ENCODE assay signal across 8 cellular contexts in the genomic region with DNA sequence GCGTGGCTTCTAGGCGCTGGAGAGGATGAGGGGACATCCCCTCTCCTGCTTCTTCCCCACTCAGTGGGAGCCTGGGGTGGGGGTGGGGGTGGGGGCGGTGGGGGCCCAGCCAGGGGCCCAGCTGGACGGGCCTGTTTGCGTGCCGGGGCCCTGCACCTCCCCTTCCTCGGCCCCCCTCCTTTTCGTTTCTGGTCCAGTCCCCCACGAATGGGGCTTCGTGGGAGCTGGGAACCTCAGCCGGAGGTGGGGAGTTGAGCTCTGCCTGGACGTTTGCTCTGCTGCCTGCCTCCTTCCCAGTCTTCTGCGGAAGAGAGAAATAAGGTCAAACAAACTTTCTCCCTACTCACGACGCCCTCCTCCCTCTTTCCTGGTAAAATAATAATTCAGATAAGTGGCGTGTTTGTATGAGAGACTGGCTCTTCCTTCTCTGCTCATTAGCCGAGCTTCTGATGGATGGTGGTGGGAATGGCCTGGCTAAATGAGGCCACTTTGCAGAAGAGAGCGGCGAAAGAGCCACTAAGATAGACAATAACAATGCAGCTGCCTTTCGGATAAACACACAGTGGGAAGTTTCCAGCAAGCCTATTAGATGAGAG. TPM values are rescaled to one million over a fixed set of nuclear protein-coding genes. Genes with fewer than 3 reads are reported as not detected.
DNase-seq lines count a peak whose midpoint lies in the region; ATAC-seq and TF ChIP-seq lines count a peak whose summit lies in the region.

No MANE protein-coding gene starts in this region.

- H3K27ac Mint-ChIP-seq in activated naive CD4-positive, alpha-beta T cell treated with anti-CD3 and anti-CD28 coated beads for 36 hours = peak overlapping the region; percentile 90

- no peaks in the 10 kb centered on the region for H3K27me3 Mint-ChIP-seq in activated naive CD4-positive, alpha-beta T cell treated with anti-CD3 and anti-CD28 coated beads for 36 hours (ENCODE audit: low read depth)

- H3K4me1 Mint-ChIP-seq in activated naive CD4-positive, alpha-beta T cell treated with anti-CD3 and anti-CD28 coated beads for 36 hours (ENCODE audit: low read depth) = peaks cover 26% of the 10 kb centered on the region

- intact Hi-C loops in activated naive CD4-positive, alpha-beta T cell treated with anti-CD3 and anti-CD28 coated beads for 36 hours (cut with micrococcal nuclease) = loop anchor here (2.0 kb wide), 2 partner anchors 94 to 208 kb away; partner anchors contain the start of gene COX7A2L
- intact Hi-C loops in posterior vena cava (cut with DNase I) = no loop called here

- no peaks in the 10 kb centered on the region for H3K9me3 Mint-ChIP-seq in activated naive CD4-positive, alpha-beta T cell treated with anti-CD3 and anti-CD28 coated beads for 36 hours

- H3K36me3 Mint-ChIP-seq in activated naive CD4-positive, alpha-beta T cell treated with anti-CD3 and anti-CD28 coated beads for 36 hours (ENCODE audit: low read depth) = peaks cover 13% of the 10 kb centered on the region

- ATAC-seq in GM19438 (IDR thresholded peaks at IDR 0.05; ENCODE audit: low read depth, unreplicated experiment) = peak; percentile 2
- peak; percentile 55 for ATAC-seq in omental fat pad (ENCODE audit: low FRiP score)

- CTCF ChIA-PET in activated naive CD4-positive, alpha-beta T cell treated with anti-CD3 and anti-CD28 coated beads for 36 hours (lab: Charles Lee) = no interaction called here

- DNase-seq in C1 segment of cervical spinal cord (lab: John Stamatoyannopoulos, UW) = peak in 10 of 14 donors; percentile 11 to 58 (median 41)
- DNase-seq in NCI-H2029 treated with DMSO at 0.1 percent for 48 hours (lab: John Stamatoyannopoulos, UW) = peak; percentile 7
- DNase-seq in activated naive CD4-positive, alpha-beta T cell treated with anti-CD3 and anti-CD28 coated beads for 36 hours = peak; percentile 20
- DNase-seq in glomerular visceral epithelial cell (ENCODE audit: extremely low spot score) = peak; percentile 31
- no peak for DNase-seq in omental fat pad (ENCODE audit: low spot score)
- no peak for DNase-seq in KG1 (lab: John Stamatoyannopoulos, UW)
- DNase-seq in posterior vena cava (ENCODE audit: low spot score) = no peak

- TF ChIP-seq CTCF in omental fat pad (IDR thresholded peaks at IDR 0.05) = no peak

- H3K4me3 Mint-ChIP-seq in activated naive CD4-positive, alpha-beta T cell treated with anti-CD3 and anti-CD28 coated beads for 36 hours = peak overlapping the region; percentile 88

RNA-seq across cellular contexts. Expression of gene MTA3, which starts 0.8 kb away (rescaled TPM):
- 10 to 100 TPM; 31.9 to 38.0 TPM for total RNA-seq in activated naive CD4-positive, alpha-beta T cell treated with anti-CD3 and anti-CD28 coated beads for 36 hours
- total RNA-seq in omental fat pad (10 to 100 TPM; 10.8 to 36.6 (median 25.2) TPM), posterior vena cava (10 to 100 TPM; 29.7 to 30.3 TPM)

Comparison
In these comparisons a context has a peak if more than half of its experiments do, and no peak if none do; other contexts are left out.
1. DNase-seq: peak in C1 segment of cervical spinal cord (10 of 14), NCI-H2029 treated with DMSO at 0.1 percent for 48 hours (single experiment), activated naive CD4-positive, alpha-beta T cell treated with anti-CD3 and anti-CD28 coated beads for 36 hours (single experiment) and glomerular visceral epithelial cell (single experiment); none in omental fat pad (single experiment), KG1 (single experiment) and posterior vena cava (single experiment).